13 cellular contexts compared by ENCODE assay signal in the genomic region with DNA sequence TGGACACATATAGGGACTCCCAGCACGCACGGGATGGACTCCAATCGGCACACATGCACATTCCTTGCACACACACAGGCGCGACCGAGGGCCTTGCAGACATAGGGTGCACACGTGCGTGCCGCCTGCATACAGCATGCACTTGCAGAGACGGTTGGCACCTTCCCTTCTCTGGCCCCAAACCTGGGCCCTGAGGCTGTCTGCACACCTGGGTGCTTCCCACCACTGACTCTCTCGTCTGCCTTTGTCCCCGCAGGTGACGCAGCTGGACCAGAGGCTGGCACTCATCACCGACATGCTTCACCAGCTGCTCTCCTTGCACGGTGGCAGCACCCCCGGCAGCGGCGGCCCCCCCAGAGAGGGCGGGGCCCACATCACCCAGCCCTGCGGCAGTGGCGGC.
"Had no signal": no experiment of that assay in that cellular context is flagged by ENCODE, and none has a peak within 500 bp of the region (broad histone marks: within the 10 kb centered on the region; RNA-seq: fewer than 3 reads in every experiment).

No MANE protein-coding gene starts in this region.

- DNase-seq: activated CD4-positive, alpha-beta memory T cell treated with anti-CD3 and anti-CD28 coated beads for 36 hours; activated CD8-positive, alpha-beta memory T cell treated with anti-CD3 and anti-CD28 coated beads, Interleukin-2, amount 10 ng/mL, durations not matched to agents 7 days and 5 days; activated naive CD4-positive, alpha-beta T cell treated with anti-CD3 and anti-CD28 coated beads, Interleukin-2, amount 10 ng/mL, durations not matched to agents 7 days and 5 days; activated T-cell treated with anti-CD3 and anti-CD28 coated beads, Interleukin-2, amount 50 U/mL, for 24 hours; endodermal cell; heart right ventricle; left cardiac atrium; lower lobe of right lung; naive B cell; stimulated activated CD4-positive, alpha-beta T cell treated with anti-CD3 and anti-CD28 coated beads, Interleukin-12 subunit alpha, Interleukin-12 subunit beta, amount 100 ng/mL, for 4 hours; stimulated activated CD4-positive, alpha-beta T cell treated with anti-CD3 and anti-CD28 coated beads, Interleukin-2, amount 100 ng/mL, for 24 hours; WERI-Rb-1 had no signal

- H3K36me3 ChIP-seq: gastroesophageal sphincter, heart right ventricle, lower lobe of right lung, WERI-Rb-1 had no signal

- H3K4me1 ChIP-seq: gastroesophageal sphincter, heart right ventricle, lower lobe of right lung had no signal

- H3K27ac ChIP-seq: gastroesophageal sphincter, heart right ventricle, lower lobe of right lung, WERI-Rb-1 had no signal

- H3K9me3 ChIP-seq: gastroesophageal sphincter, heart right ventricle, lower lobe of right lung had no signal

- H3K4me3 ChIP-seq: gastroesophageal sphincter, heart right ventricle, lower lobe of right lung had no signal

- H3K27me3 ChIP-seq: gastroesophageal sphincter, heart right ventricle had no signal
